30 cellular contexts compared by ENCODE assay signal in genomic region chr1:110557481-110557880, GRCh38. TPM values are rescaled to one million over a fixed set of nuclear protein-coding genes. Genes with fewer than 3 reads are reported as not detected.
"Had no signal": no experiment of that assay in that cellular context is flagged by ENCODE, and none has a peak within 500 bp of the region (broad histone marks: within the 10 kb centered on the region; RNA-seq: fewer than 3 reads in every experiment).

No MANE protein-coding gene starts in this region.

- H3K27ac Mint-ChIP-seq: naive thymus-derived CD4-positive, alpha-beta T cell had no signal

- H3K27ac ChIP-seq: coronary artery, epithelial cell of prostate, esophagus squamous epithelium, gastrocnemius medialis, lower lobe of right lung had no signal

- H3K9me3 ChIP-seq: esophagus squamous epithelium, gastrocnemius medialis, heart right ventricle, lower lobe of right lung had no signal

- H3K4me3 ChIP-seq: coronary artery, esophagus squamous epithelium, gastrocnemius medialis, heart right ventricle, lower lobe of right lung had no signal

- DNase-seq: dermis blood vessel endothelial cell; dorsolateral prefrontal cortex; effector CD4-positive, alpha-beta T cell; effector memory CD4-positive, alpha-beta T cell; erythroblast; esophagus squamous epithelium; foreskin fibroblast; foreskin melanocyte; gastrocnemius medialis; glutamatergic neuron; head of caudate nucleus; heart right ventricle; hippocampal formation; kidney; kidney glomerular epithelial cell; left colon; left ventricle myocardium superior; lower lobe of right lung; mesendoderm; midbrain; naive thymus-derived CD4-positive, alpha-beta T cell had no signal

- ATAC-seq: esophagus mucosa; gastrocnemius medialis; heart right ventricle; left colon; left lobe of liver; left ventricle myocardium superior; lower lobe of right lung; naive thymus-derived CD4-positive, alpha-beta T cell had no signal

- H3K36me3 ChIP-seq: esophagus squamous epithelium, gastrocnemius medialis, heart right ventricle, lower lobe of right lung had no signal

- H3K4me3 Mint-ChIP-seq: naive thymus-derived CD4-positive, alpha-beta T cell had no signal

- H3K4me1 ChIP-seq: gastrocnemius medialis had no signal

- H3K9me3 Mint-ChIP-seq: naive thymus-derived CD4-positive, alpha-beta T cell had no signal

RNA-seq across cellular contexts. Expression of gene KCNA10, which starts 38.5 kb away (rescaled TPM):
- total RNA-seq: dermis blood vessel endothelial cell; esophagus mucosa; esophagus squamous epithelium; gastrocnemius medialis; glomerular endothelial cell; heart right ventricle; kidney; left colon; left lobe of liver; left ventricle myocardium superior; lower leg skin; lower lobe of right lung; lung microvascular endothelial cell; mononuclear cell; mucosa of gallbladder; naive thymus-derived CD4-positive, alpha-beta T cell had no signal

RNA-seq across cellular contexts. Expression of gene KCNA2, which starts 48.7 kb away (rescaled TPM):
- total RNA-seq: dermis blood vessel endothelial cell, glomerular endothelial cell, lung microvascular endothelial cell had no signal
